Comparison of ENCODE assay signal across 19 cellular contexts in the genomic region with DNA sequence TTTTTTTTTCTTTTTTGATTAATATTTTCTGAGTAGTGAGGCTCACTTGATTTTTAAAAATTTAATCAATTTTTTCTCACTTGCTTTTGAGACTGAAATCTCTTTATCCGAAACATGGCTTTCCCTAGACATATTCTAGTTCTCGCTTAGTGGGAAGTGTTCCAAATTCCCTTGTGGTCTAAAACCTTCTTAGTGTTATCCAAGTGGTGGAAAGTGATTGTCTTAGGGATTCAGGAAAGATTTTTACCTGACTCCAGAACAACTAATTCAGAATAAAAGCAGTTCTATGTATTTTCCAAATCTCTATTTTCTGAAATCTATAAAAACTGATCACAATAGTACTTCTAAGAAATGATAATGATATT.
DNase-seq lines count a peak whose midpoint lies in the region; ATAC-seq and TF ChIP-seq lines count a peak whose summit lies in the region.
"Had no signal": no experiment of that assay in that cellular context is flagged by ENCODE, and none has a peak within 500 bp of the region (broad histone marks: within the 10 kb centered on the region; RNA-seq: fewer than 3 reads in every experiment).

No MANE protein-coding gene starts in this region.

- H4K20me1 ChIP-seq in SK-N-SH (ENCODE audit: insufficient read depth): no peaks in the 10 kb centered on the region

- H3K4me1 ChIP-seq in SK-N-SH (ENCODE audit: control insufficient read depth in 1 of 2, insufficient read depth in 2 of 2, low read depth in 1 of 2, low read length in 1 of 2) (peaks cover 6 to 10% of the 10 kb centered on the region in 2 experiments; a peak in 2 of 4 replicates), colonic mucosa (no peaks in the 10 kb centered on the region)
- H3K4me1 ChIP-seq: BE2C had no signal

- H2AFZ ChIP-seq in SK-N-SH (ENCODE audit: low read depth): no peak overlapping the region

- H3K4me2 ChIP-seq in SK-N-SH: peak overlapping the region; percentile 0; the same call in 1 of the 2 replicates

- WGBS in SK-N-SH (ENCODE audit: low lambda C conversion rate): 87% methylated on average over 2 of the region's 2 CpGs

- DNase-seq in SK-N-SH (no peak), astrocyte of the hippocampus (ENCODE audit: low read depth, low spot score) (peak; percentile 28), fibroblast of peridontal ligament (ENCODE audit: extremely low read depth) (peak; percentile 19), 8988T (no peak), colonic mucosa (no peak)
- no peak for DNase-seq in activated CD4-positive, alpha-beta T cell treated with anti-CD3 and anti-CD28 coated beads, Interleukin-2, amount 50 U/mL, for 4 hours
- DNase-seq in activated naive CD4-positive, alpha-beta T cell treated with anti-CD3 and anti-CD28 coated beads, Interleukin-2, amount 10 ng/mL, durations not matched to agents 7 days and 5 days: no peak
- DNase-seq: BE2C, H9, MG63, NCI-H1417, NCI-H187, NCI-H446, NCI-H526 treated with DMSO at 0.1 percent for 48 hours, OCI-M1 had no signal

- H3K27ac ChIP-seq in SK-N-SH (ENCODE audit: low read depth in 2 of 2, low read length in 1 of 2) (peak overlapping the region in 1 of 2 experiments; percentile 36; a peak in 1 of 4 replicates), colonic mucosa (no peak overlapping the region)
- H3K27ac ChIP-seq: 22Rv1 had no signal

- no peaks in the 10 kb centered on the region for H3K9me2 ChIP-seq in SK-N-SH

- ATAC-seq in SK-N-SH treated with all-trans-retinoic acid at 6 μM for 48 hours: no peak
- ATAC-seq: K562, Right ventricle myocardium inferior had no signal

- no peaks in the 10 kb centered on the region for H3K79me2 ChIP-seq in SK-N-SH (ENCODE audit: insufficient read depth)

- H3K27me3 ChIP-seq in SK-N-SH (ENCODE audit: insufficient read depth) (no peaks in the 10 kb centered on the region), colonic mucosa (no peaks in the 10 kb centered on the region)
- H3K27me3 ChIP-seq: MG63 had no signal

- H3K9me3 ChIP-seq in SK-N-SH: no peaks in the 10 kb centered on the region
- no peaks in the 10 kb centered on the region for H3K9me3 ChIP-seq in colonic mucosa
- H3K9me3 ChIP-seq: BE2C, MG63 had no signal

- no peaks in the 10 kb centered on the region for H3K36me3 Mint-ChIP-seq in activated naive CD4-positive, alpha-beta T cell treated with anti-CD3 and anti-CD28 coated beads, Interleukin-2, amount 10 ng/mL, durations not matched to agents 7 days and 5 days

- H3K9ac ChIP-seq in SK-N-SH: no peak overlapping the region
- no peak overlapping the region for H3K9ac ChIP-seq in colonic mucosa (ENCODE audit: low read depth in 2 of 2, low read length in 2 of 2)

- CTCF ChIA-PET in SK-N-SH (lab: Yijun Ruan, JAX): interaction anchor here (1.6 to 3.8 kb wide), 3 partner anchors 9 to 15 kb away, joined by 4 to 22 read pairs (median 6); no protein-coding TSS in a partner anchor
- CTCF ChIA-PET in activated naive CD4-positive, alpha-beta T cell treated with anti-CD3 and anti-CD28 coated beads, Interleukin-2, amount 10 ng/mL, durations not matched to agents 7 days and 5 days (lab: Charles Lee): interaction anchor here (3.2 kb wide), 1 partner anchor 14 kb away, joined by 9 read pairs; no protein-coding TSS in a partner anchor

- no peaks in the 10 kb centered on the region for H3K9me3 Mint-ChIP-seq in activated naive CD4-positive, alpha-beta T cell treated with anti-CD3 and anti-CD28 coated beads, Interleukin-2, amount 10 ng/mL, durations not matched to agents 7 days and 5 days

- H3K36me3 ChIP-seq in SK-N-SH (replicated peaks in 1 of 2; ENCODE audit: control insufficient read depth in 1 of 2, insufficient read depth in 2 of 2, low read length in 1 of 2) (no peaks in the 10 kb centered on the region), colonic mucosa (no peaks in the 10 kb centered on the region)
- H3K36me3 ChIP-seq: BE2C, MG63 had no signal

- no peak for TF ChIP-seq RAD21 in SK-N-SH (IDR thresholded peaks at IDR 0.05; ENCODE audit: low read length)

- no peak overlapping the region for H3K4me3 Mint-ChIP-seq in activated naive CD4-positive, alpha-beta T cell treated with anti-CD3 and anti-CD28 coated beads, Interleukin-2, amount 10 ng/mL, durations not matched to agents 7 days and 5 days
- H3K4me3 Mint-ChIP-seq: H9 had no signal

- peaks cover 5% of the 10 kb centered on the region for H3F3A ChIP-seq in SK-N-SH (replicated peaks; ENCODE audit: insufficient read depth)

- intact Hi-C loops in colonic mucosa (cut with DNase I): no loop called here

- no peak overlapping the region for H3K27ac Mint-ChIP-seq in activated naive CD4-positive, alpha-beta T cell treated with anti-CD3 and anti-CD28 coated beads, Interleukin-2, amount 10 ng/mL, durations not matched to agents 7 days and 5 days

- TF ChIP-seq CTCF in SK-N-SH (IDR thresholded peaks at IDR 0.05) (no peak), colonic mucosa (IDR thresholded peaks at IDR 0.05) (no peak)

- peaks cover 8% of the 10 kb centered on the region for H3K27me3 Mint-ChIP-seq in activated naive CD4-positive, alpha-beta T cell treated with anti-CD3 and anti-CD28 coated beads, Interleukin-2, amount 10 ng/mL, durations not matched to agents 7 days and 5 days

- no peak overlapping the region for H3K4me3 ChIP-seq in SK-N-SH (ENCODE audit: low read depth in 2 of 2, low read length in 1 of 2)
- H3K4me3 ChIP-seq in colonic mucosa: no peak overlapping the region
- H3K4me3 ChIP-seq: K562, MG63 had no signal

- H3K4me1 Mint-ChIP-seq in activated naive CD4-positive, alpha-beta T cell treated with anti-CD3 and anti-CD28 coated beads, Interleukin-2, amount 10 ng/mL, durations not matched to agents 7 days and 5 days: no peaks in the 10 kb centered on the region

- TF ChIP-seq EP300 in SK-N-SH (IDR thresholded peaks at IDR 0.05; ENCODE audit: borderline replicate concordance in 1 of 2, low read depth in 1 of 2, low read length in 1 of 2): no peak

- POLR2A ChIA-PET in SK-N-SH (lab: Yijun Ruan, JAX): no interaction called here

TF ChIP-seq in SK-N-SH, 30 proteins besides CTCF, POLR2A, EP300 and RAD21 (continues in another document):
- TF ChIP-seq RCOR1 (IDR thresholded peaks at IDR 0.05; ENCODE audit: low read length) (no peak), MEF2A (IDR thresholded peaks at IDR 0.05; ENCODE audit: borderline replicate concordance, low read depth) (no peak), FOXM1 (IDR thresholded peaks at IDR 0.05; ENCODE audit: low read depth) (no peak), CHD2 (IDR thresholded peaks at IDR 0.05; ENCODE audit: low read length, partially characterized antibody) (no peak)
- TF ChIP-seq, protein P1, sequence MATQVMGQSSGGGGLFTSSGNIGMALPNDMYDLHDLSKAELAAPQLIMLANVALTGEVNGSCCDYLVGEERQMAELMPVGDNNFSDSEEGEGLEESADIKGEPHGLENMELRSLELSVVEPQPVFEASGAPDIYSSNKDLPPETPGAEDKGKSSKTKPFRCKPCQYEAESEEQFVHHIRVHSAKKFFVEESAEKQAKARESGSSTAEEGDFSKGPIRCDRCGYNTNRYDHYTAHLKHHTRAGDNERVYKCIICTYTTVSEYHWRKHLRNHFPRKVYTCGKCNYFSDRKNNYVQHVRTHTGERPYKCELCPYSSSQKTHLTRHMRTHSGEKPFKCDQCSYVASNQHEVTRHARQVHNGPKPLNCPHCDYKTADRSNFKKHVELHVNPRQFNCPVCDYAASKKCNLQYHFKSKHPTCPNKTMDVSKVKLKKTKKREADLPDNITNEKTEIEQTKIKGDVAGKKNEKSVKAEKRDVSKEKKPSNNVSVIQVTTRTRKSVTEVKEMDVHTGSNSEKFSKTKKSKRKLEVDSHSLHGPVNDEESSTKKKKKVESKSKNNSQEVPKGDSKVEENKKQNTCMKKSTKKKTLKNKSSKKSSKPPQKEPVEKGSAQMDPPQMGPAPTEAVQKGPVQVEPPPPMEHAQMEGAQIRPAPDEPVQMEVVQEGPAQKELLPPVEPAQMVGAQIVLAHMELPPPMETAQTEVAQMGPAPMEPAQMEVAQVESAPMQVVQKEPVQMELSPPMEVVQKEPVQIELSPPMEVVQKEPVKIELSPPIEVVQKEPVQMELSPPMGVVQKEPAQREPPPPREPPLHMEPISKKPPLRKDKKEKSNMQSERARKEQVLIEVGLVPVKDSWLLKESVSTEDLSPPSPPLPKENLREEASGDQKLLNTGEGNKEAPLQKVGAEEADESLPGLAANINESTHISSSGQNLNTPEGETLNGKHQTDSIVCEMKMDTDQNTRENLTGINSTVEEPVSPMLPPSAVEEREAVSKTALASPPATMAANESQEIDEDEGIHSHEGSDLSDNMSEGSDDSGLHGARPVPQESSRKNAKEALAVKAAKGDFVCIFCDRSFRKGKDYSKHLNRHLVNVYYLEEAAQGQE (IDR thresholded peaks at IDR 0.05; ENCODE audit: low read depth, low read length): no peak

TF ChIP-seq in SK-N-SH treated with all-trans-retinoic acid at 6 μM for 48 hours, 23 proteins besides CTCF, POLR2A, EP300 and RAD21 (continues in another document):
- TF ChIP-seq OSR1 (CRISPR knock-in tag; IDR thresholded peaks at IDR 0.05): no peak
- TF ChIP-seq, protein P2, sequence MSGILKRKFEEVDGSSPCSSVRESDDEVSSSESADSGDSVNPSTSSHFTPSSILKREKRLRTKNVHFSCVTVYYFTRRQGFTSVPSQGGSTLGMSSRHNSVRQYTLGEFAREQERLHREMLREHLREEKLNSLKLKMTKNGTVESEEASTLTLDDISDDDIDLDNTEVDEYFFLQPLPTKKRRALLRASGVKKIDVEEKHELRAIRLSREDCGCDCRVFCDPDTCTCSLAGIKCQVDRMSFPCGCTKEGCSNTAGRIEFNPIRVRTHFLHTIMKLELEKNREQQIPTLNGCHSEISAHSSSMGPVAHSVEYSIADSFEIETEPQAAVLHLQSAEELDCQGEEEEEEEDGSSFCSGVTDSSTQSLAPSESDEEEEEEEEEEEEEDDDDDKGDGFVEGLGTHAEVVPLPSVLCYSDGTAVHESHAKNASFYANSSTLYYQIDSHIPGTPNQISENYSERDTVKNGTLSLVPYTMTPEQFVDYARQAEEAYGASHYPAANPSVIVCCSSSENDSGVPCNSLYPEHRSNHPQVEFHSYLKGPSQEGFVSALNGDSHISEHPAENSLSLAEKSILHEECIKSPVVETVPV (CRISPR knock-in tag; IDR thresholded peaks at IDR 0.05): no peak
- TF ChIP-seq ZFP3 (CRISPR knock-in tag; IDR thresholded peaks at IDR 0.05): no peak
- no peak for TF ChIP-seq BACH2 (CRISPR knock-in tag; IDR thresholded peaks at IDR 0.05; ENCODE audit: borderline replicate concordance)
- no peak for TF ChIP-seq ARNTL (CRISPR knock-in tag; IDR thresholded peaks at IDR 0.05; ENCODE audit: borderline replicate concordance, low read depth)
- no peak for TF ChIP-seq ZC3H10 (CRISPR knock-in tag; IDR thresholded peaks at IDR 0.05)
- TF ChIP-seq GLIS3 (CRISPR knock-in tag; IDR thresholded peaks at IDR 0.05): no peak
- TF ChIP-seq ZNF70 (CRISPR knock-in tag; IDR thresholded peaks at IDR 0.05): no peak

Comparison
In these comparisons a context has a peak if more than half of its experiments do, and no peak if none do; other contexts are left out.
1. DNase-seq: peak in astrocyte of the hippocampus (single experiment) and fibroblast of peridontal ligament (single experiment); none in SK-N-SH (single experiment), 8988T (single experiment), activated CD4-positive, alpha-beta T cell treated with anti-CD3 and anti-CD28 coated beads, Interleukin-2, amount 50 U/mL, for 4 hours (0 of 2), activated naive CD4-positive, alpha-beta T cell treated with anti-CD3 and anti-CD28 coated beads, Interleukin-2, amount 10 ng/mL, durations not matched to agents 7 days and 5 days (single experiment) and colonic mucosa (single experiment).